Comparison of ENCODE assay signal across 18 cellular contexts in genomic region chr2:241767464-241768250, GRCh38. TPM values are rescaled to one million over a fixed set of nuclear protein-coding genes. Genes with fewer than 3 reads are reported as not detected.
DNase-seq lines count a peak whose midpoint lies in the region; ATAC-seq and TF ChIP-seq lines count a peak whose summit lies in the region.
"Had no signal": no experiment of that assay in that cellular context is flagged by ENCODE, and none has a peak within 500 bp of the region (broad histone marks: within the 10 kb centered on the region; RNA-seq: fewer than 3 reads in every experiment).

No MANE protein-coding gene starts in this region.

- H4K91ac ChIP-seq in neuronal stem cell (ENCODE audit: low read depth, low read length, poor library complexity): no peak overlapping the region

- H3K4me1 ChIP-seq in BE2C (peaks cover 27% of the 10 kb centered on the region), DND-41 (ENCODE audit: insufficient read depth, low read length) (no peaks in the 10 kb centered on the region), neuronal stem cell (ENCODE audit: control insufficient read depth in 2 of 2, insufficient read depth in 1 of 2, low read depth in 1 of 2, low read length in 2 of 2) (peaks cover 28 to 32% of the 10 kb centered on the region in 2 donors)

- H3K4me3 ChIP-seq in BE2C (ENCODE audit: low read depth, low read length) (no peak overlapping the region), DND-41 (ENCODE audit: low read depth in 1 of 2, low read length in 2 of 2) (no peak overlapping the region), neuronal stem cell (ENCODE audit: low read length in 2 of 2) (no peak overlapping the region)
- H3K4me3 ChIP-seq: HAP-1, lung, suprapubic skin had no signal

- H4K20me1 ChIP-seq in DND-41 (ENCODE audit: insufficient read depth, low read length): peaks cover 18% of the 10 kb centered on the region; the same call in 1 of the 2 replicates

- H3K79me2 ChIP-seq in DND-41 (ENCODE audit: insufficient read depth, low read length): no peaks in the 10 kb centered on the region
- H3K79me2 ChIP-seq: parathyroid adenoma had no signal

- H2AK5ac ChIP-seq in neuronal stem cell (ENCODE audit: low read depth, low read length): peak overlapping the region; percentile 63

- H3K14ac ChIP-seq in neuronal stem cell (ENCODE audit: low read length): peak overlapping the region; percentile 71

- H2AFZ ChIP-seq in DND-41 (ENCODE audit: low read depth, low read length): no peak overlapping the region
- no peak overlapping the region for H2AFZ ChIP-seq in neuronal stem cell (ENCODE audit: low read length)
- H2AFZ ChIP-seq: parathyroid adenoma had no signal

- no peak overlapping the region for H2BK5ac ChIP-seq in neuronal stem cell (ENCODE audit: low read length)

- H3K9ac ChIP-seq in DND-41 (ENCODE audit: low read depth, low read length) (no peak overlapping the region), neuronal stem cell (ENCODE audit: low read depth, low read length, poor library complexity) (peak overlapping the region; percentile 44)
- H3K9ac ChIP-seq: parathyroid adenoma had no signal

- WGBS in neuronal stem cell (ENCODE audit: extremely low coverage in 2 of 2, insufficient read length in 2 of 2, insufficient replicate concordance in 1 of 2), 2 donors: no CpG with 5 or more reads among the region's 37 CpGs

- H2BK12ac ChIP-seq in neuronal stem cell (ENCODE audit: low read length): peak overlapping the region; percentile 73

- no peaks in the 10 kb centered on the region for H3K9me3 ChIP-seq in BE2C
- no peaks in the 10 kb centered on the region for H3K9me3 ChIP-seq in DND-41 (ENCODE audit: insufficient read depth, low read length, severe bottlenecking)
- no peaks in the 10 kb centered on the region for H3K9me3 ChIP-seq in neuronal stem cell (replicated peaks in 1 of 2; ENCODE audit: control insufficient read depth in 2 of 2, insufficient read depth in 1 of 2, low read depth in 1 of 2, low read length in 2 of 2)
- H3K9me3 ChIP-seq: HAP-1, suprapubic skin had no signal

- TF ChIP-seq CTCF in BE2C (IDR thresholded peaks at IDR 0.05; ENCODE audit: low read depth, low read length) (no peak), DND-41 (IDR thresholded peaks at IDR 0.05; ENCODE audit: borderline replicate concordance, extremely low read depth, low read length, poor library complexity, severe bottlenecking) (no peak)

- peak overlapping the region; percentile 80 for H3K18ac ChIP-seq in neuronal stem cell (ENCODE audit: low read length)

- no peak overlapping the region for H4K8ac ChIP-seq in neuronal stem cell (ENCODE audit: low read depth, low read length)

- H3K27me3 ChIP-seq in BE2C (no peaks in the 10 kb centered on the region), DND-41 (ENCODE audit: insufficient read depth, low read length, poor library complexity) (no peaks in the 10 kb centered on the region), neuronal stem cell (ENCODE audit: control insufficient read depth in 3 of 3, insufficient read depth in 3 of 3, low read depth in 1 of 3, low read length in 3 of 3) (no peaks in the 10 kb centered on the region)
- H3K27me3 ChIP-seq: suprapubic skin had no signal

- no peak overlapping the region for H3K27ac ChIP-seq in DND-41 (ENCODE audit: low read length)
- no peak overlapping the region for H3K27ac ChIP-seq in neuronal stem cell (replicated peaks; ENCODE audit: low read length)
- H3K27ac ChIP-seq: parathyroid adenoma, suprapubic skin had no signal

- DNase-seq in BE2C: peak; percentile 85
- peak; percentile 2 for DNase-seq in DND-41
- DNase-seq in activated CD8-positive, alpha-beta memory T cell treated with anti-CD3 and anti-CD28 coated beads, Interleukin-2, amount 50 U/mL, for 48 hours: peak; percentile 48
- DNase-seq in neuronal stem cell (ENCODE audit: low spot score): no peak
- DNase-seq in activated CD4-positive, CD25-positive, alpha-beta regulatory T cell treated with anti-CD3 and anti-CD28 coated beads, Interleukin-2, amount 50 U/mL, for 72 hours: no peak
- no peak for DNase-seq in AML-193 (lab: John Stamatoyannopoulos, UW)
- DNase-seq: activated CD4-positive, alpha-beta T cell treated with anti-CD3 and anti-CD28 coated beads, Interleukin-2, amount 50 U/mL, for 4 hours; CD4-positive, CD25-positive, alpha-beta regulatory T cell; effector CD4-positive, alpha-beta T cell; Karpas-422; NCI-H1092; NCI-H510A treated with DMSO at 0.1 percent for 48 hours; stimulated activated CD4-positive, alpha-beta T cell treated with anti-CD3 and anti-CD28 coated beads, Interleukin-4, amount 100 ng/mL, for 1 hour had no signal

- no peak overlapping the region for H2BK120ac ChIP-seq in neuronal stem cell (ENCODE audit: low read depth, low read length)

- H2BK15ac ChIP-seq in neuronal stem cell (ENCODE audit: low read length): no peak overlapping the region

- ATAC-seq in DND-41 (ENCODE audit: insufficient read depth, low read depth) (no peak), HG02852 (IDR thresholded peaks at IDR 0.05; ENCODE audit: unreplicated experiment) (no peak)

- H3K4ac ChIP-seq in neuronal stem cell (ENCODE audit: low read length): no peak overlapping the region

- no peaks in the 10 kb centered on the region; the same call in 1 of the 2 replicates for H3K36me3 ChIP-seq in BE2C
- H3K36me3 ChIP-seq in DND-41 (ENCODE audit: insufficient read depth, low read length): no peaks in the 10 kb centered on the region; the same call in 1 of the 2 replicates
- no peaks in the 10 kb centered on the region for H3K36me3 ChIP-seq in neuronal stem cell (replicated peaks in 1 of 2; ENCODE audit: control insufficient read depth in 2 of 2, insufficient read depth in 2 of 2, low read length in 2 of 2)
- H3K36me3 ChIP-seq: HAP-1 had no signal

- no peak overlapping the region for H3K4me2 ChIP-seq in DND-41 (ENCODE audit: insufficient read depth, low read length)
- no peak overlapping the region for H3K4me2 ChIP-seq in neuronal stem cell (ENCODE audit: insufficient read depth, low read length, poor library complexity, severe bottlenecking)

- H3K23ac ChIP-seq in neuronal stem cell (ENCODE audit: low read depth, low read length, poor library complexity): peak overlapping the region; percentile 43

- H3K79me1 ChIP-seq in neuronal stem cell (ENCODE audit: low read depth, low read length): no peaks in the 10 kb centered on the region

RNA-seq across cellular contexts. Expression of gene GAL3ST2, which starts 9.0 kb away (rescaled TPM):
- 4.8 TPM for polyA plus RNA-seq in BE2C (2012; ENCODE audit: insufficient read depth, insufficient read length, low read depth)
- polyA plus RNA-seq in neuronal stem cell (2013, experiment 1 of 2): 0.45 TPM
- 0.47 TPM for polyA plus RNA-seq in neuronal stem cell (2013, experiment 2 of 2)
- polyA plus RNA-seq: CD4-positive, CD25-positive, alpha-beta regulatory T cell; lung had no signal

RNA-seq across cellular contexts. Expression of gene D2HGDH, which starts 33.2 kb away (rescaled TPM):
- polyA plus RNA-seq in BE2C (2012; ENCODE audit: insufficient read depth, insufficient read length, low read depth): 42.2 TPM
- polyA plus RNA-seq in neuronal stem cell (2013, experiment 1 of 2): 5.2 TPM
- polyA plus RNA-seq in neuronal stem cell (2013, experiment 2 of 2): 5.3 TPM

RNA-seq across cellular contexts. Expression of gene NEU4, which starts 41.3 kb away (rescaled TPM):
- 8.5 TPM for polyA plus RNA-seq in BE2C (2012; ENCODE audit: insufficient read depth, insufficient read length, low read depth)
- 0.45 TPM for polyA plus RNA-seq in neuronal stem cell (2013, experiment 1 of 2)
- 0.37 TPM for polyA plus RNA-seq in neuronal stem cell (2013, experiment 2 of 2)

Comparison
In these comparisons a context has a peak if more than half of its experiments do, and no peak if none do; other contexts are left out.
1. DNase-seq: peak in BE2C (single experiment), DND-41 (single experiment) and activated CD8-positive, alpha-beta memory T cell treated with anti-CD3 and anti-CD28 coated beads, Interleukin-2, amount 50 U/mL, for 48 hours (single experiment); none in neuronal stem cell (single experiment), activated CD4-positive, CD25-positive, alpha-beta regulatory T cell treated with anti-CD3 and anti-CD28 coated beads, Interleukin-2, amount 50 U/mL, for 72 hours (single experiment) and AML-193 (0 of 2).